In the genomic region with DNA sequence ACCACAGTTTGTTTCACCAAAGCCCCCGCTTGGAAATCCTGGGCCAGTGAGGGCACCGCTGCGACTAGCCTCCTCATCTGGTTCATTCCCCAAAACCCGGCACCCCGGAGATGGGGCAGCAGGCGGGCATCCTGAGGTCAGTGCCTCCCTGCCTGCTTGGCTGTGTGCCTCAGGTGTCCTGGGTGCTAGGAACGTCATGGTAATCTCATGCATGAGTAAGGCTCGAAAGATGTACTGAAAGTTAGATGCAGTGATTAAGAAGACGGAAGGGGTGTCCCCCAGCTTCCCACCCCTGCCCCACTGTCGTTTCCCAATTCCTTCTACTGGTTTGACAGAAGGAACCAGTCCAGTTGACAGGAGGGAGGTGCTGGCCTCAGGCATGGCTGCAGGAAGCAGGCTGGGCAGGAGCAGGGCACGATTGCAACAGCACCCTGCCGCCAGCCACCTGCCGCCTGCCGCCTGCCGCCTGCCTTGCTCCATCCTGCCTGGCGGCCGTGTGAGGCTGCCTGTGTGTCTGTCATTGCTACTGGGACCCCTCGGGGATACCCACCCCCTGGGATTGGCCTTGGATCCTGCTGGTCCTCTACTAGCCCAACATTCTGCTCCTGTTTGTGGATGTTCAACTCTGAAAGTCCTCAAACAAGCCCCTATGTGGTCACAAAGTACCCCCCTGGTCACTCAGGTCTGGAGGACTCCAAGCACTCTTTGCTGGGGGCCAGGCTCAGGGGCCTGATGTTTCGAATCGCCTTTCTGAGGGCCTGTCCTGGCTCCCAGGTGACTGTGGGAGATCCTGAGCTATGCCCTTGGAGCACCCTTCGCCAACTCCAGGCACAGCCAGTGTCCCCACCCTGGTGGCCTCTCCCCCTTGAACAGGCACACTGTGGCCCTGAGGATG, we compare ENCODE assay signal across 11 cellular contexts.
DNase-seq lines count a peak whose midpoint lies in the region; ATAC-seq and TF ChIP-seq lines count a peak whose summit lies in the region.
"Had no signal": no experiment of that assay in that cellular context is flagged by ENCODE, and none has a peak within 500 bp of the region (broad histone marks: within the 10 kb centered on the region; RNA-seq: fewer than 3 reads in every experiment).

No MANE protein-coding gene starts in this region.

- WGBS in neuronal stem cell (ENCODE audit: extremely low coverage in 2 of 2, insufficient read length in 2 of 2, insufficient replicate concordance in 1 of 2), 2 donors: no CpG with 5 or more reads among the region's 21 CpGs

- TF ChIP-seq POLR2A in erythroblast (IDR thresholded peaks at IDR 0.05; ENCODE audit: low read length): no peak

- no peak for TF ChIP-seq CTCF in colonic mucosa (IDR thresholded peaks at IDR 0.05)

- H2BK5ac ChIP-seq in neuronal stem cell (ENCODE audit: low read length): no peak overlapping the region

- H2AFZ ChIP-seq in neuronal stem cell (ENCODE audit: low read length): no peak overlapping the region

- no peak overlapping the region for H4K8ac ChIP-seq in neuronal stem cell (ENCODE audit: low read depth, low read length)

- H3K14ac ChIP-seq in neuronal stem cell (ENCODE audit: low read length): no peak overlapping the region

- DNase-seq in G401 (ENCODE audit: low spot score) (peak; percentile 90), MV-4-11 (lab: John Stamatoyannopoulos, UW) (peak; percentile 41), colonic mucosa (peak; percentile 18), neuronal stem cell (ENCODE audit: low spot score) (no peak), erythroblast (lab: John Stamatoyannopoulos, UW) (no peak), Kasumi-1 (lab: John Stamatoyannopoulos, UW) (no peak)
- DNase-seq: activated CD4-positive, alpha-beta T cell treated with anti-CD3 and anti-CD28 coated beads for 4 hours; left cardiac atrium; NCI-H187 treated with DMSO at 0.1 percent for 48 hours; SW 1271 had no signal

- H3K9ac ChIP-seq in colonic mucosa (ENCODE audit: low read depth in 2 of 2, low read length in 2 of 2) (no peak overlapping the region), neuronal stem cell (ENCODE audit: low read depth, low read length, poor library complexity) (no peak overlapping the region)

- H3K27ac ChIP-seq in colonic mucosa (no peak overlapping the region), neuronal stem cell (replicated peaks; ENCODE audit: low read length) (no peak overlapping the region)

- H3K4me3 ChIP-seq in colonic mucosa: no peak overlapping the region
- H3K4me3 ChIP-seq in neuronal stem cell (ENCODE audit: low read length in 2 of 2): no peak overlapping the region

- H3K4me1 ChIP-seq in colonic mucosa: no peaks in the 10 kb centered on the region
- H3K4me1 ChIP-seq in neuronal stem cell (ENCODE audit: control insufficient read depth in 2 of 2, insufficient read depth in 1 of 2, low read depth in 1 of 2, low read length in 2 of 2): peaks cover 4 to 6% of the 10 kb centered on the region in 2 donors

- no peak overlapping the region for H2BK12ac ChIP-seq in neuronal stem cell (ENCODE audit: low read length)

- H3K18ac ChIP-seq in neuronal stem cell (ENCODE audit: low read length): no peak overlapping the region

- H3K9me3 ChIP-seq in colonic mucosa: no peaks in the 10 kb centered on the region
- no peaks in the 10 kb centered on the region for H3K9me3 ChIP-seq in neuronal stem cell (replicated peaks in 1 of 2; ENCODE audit: control insufficient read depth in 2 of 2, insufficient read depth in 1 of 2, low read depth in 1 of 2, low read length in 2 of 2)

- no peak for ATAC-seq in HG03521 (IDR thresholded peaks at IDR 0.05; ENCODE audit: unreplicated experiment)

- H2BK15ac ChIP-seq in neuronal stem cell (ENCODE audit: low read length): peak overlapping the region; percentile 69

- no peak overlapping the region for H3K23ac ChIP-seq in neuronal stem cell (ENCODE audit: low read depth, low read length, poor library complexity)

- no peaks in the 10 kb centered on the region for H3K27me3 ChIP-seq in colonic mucosa
- H3K27me3 ChIP-seq in neuronal stem cell (ENCODE audit: control insufficient read depth in 3 of 3, insufficient read depth in 3 of 3, low read depth in 1 of 3, low read length in 3 of 3): peaks cover 0 to 5% (median 0%) of the 10 kb centered on the region in 3 experiments

- in situ Hi-C loops in G401 (cut with HindIII; ENCODE audit: low sequenced_read_pairs): no loop called here

- no peak overlapping the region for H2BK120ac ChIP-seq in neuronal stem cell (ENCODE audit: low read depth, low read length)

- H3K79me1 ChIP-seq in neuronal stem cell (ENCODE audit: low read depth, low read length): no peaks in the 10 kb centered on the region

- no peak overlapping the region for H3K4ac ChIP-seq in neuronal stem cell (ENCODE audit: low read length)

- no peak overlapping the region for H4K91ac ChIP-seq in neuronal stem cell (ENCODE audit: low read depth, low read length, poor library complexity)

- intact Hi-C loops in colonic mucosa (cut with DNase I): no loop called here

- H2AK5ac ChIP-seq in neuronal stem cell (ENCODE audit: low read depth, low read length): no peak overlapping the region

- no peak overlapping the region for H3K4me2 ChIP-seq in neuronal stem cell (ENCODE audit: insufficient read depth, low read length, poor library complexity, severe bottlenecking)

- H3K36me3 ChIP-seq in colonic mucosa: no peaks in the 10 kb centered on the region
- no peaks in the 10 kb centered on the region for H3K36me3 ChIP-seq in neuronal stem cell (replicated peaks in 1 of 2; ENCODE audit: control insufficient read depth in 2 of 2, insufficient read depth in 2 of 2, low read length in 2 of 2)

Comparison
In these comparisons a context has a peak if more than half of its experiments do, and no peak if none do; other contexts are left out.
1. DNase-seq: peak in G401 (single experiment), MV-4-11 (single experiment) and colonic mucosa (single experiment); none in neuronal stem cell (single experiment), erythroblast (0 of 2) and Kasumi-1 (0 of 2).